ENCODE assay signal across 2 cellular contexts in genomic region chr6:152482289-152482688, GRCh38.
TF ChIP-seq lines count a peak whose summit lies in the region.

No MANE protein-coding gene starts in this region.

TF ChIP-seq in HepG2, 621 proteins besides CTCF, POLR2A, EP300 and RAD21:
- TF ChIP-seq ZNF225 (CRISPR knock-in tag; IDR thresholded peaks at IDR 0.05): no peak
- TF ChIP-seq ZNF549 (CRISPR knock-in tag; IDR thresholded peaks at IDR 0.05): no peak
- TF ChIP-seq ZSCAN25 (CRISPR knock-in tag; IDR thresholded peaks at IDR 0.05): no peak
- TF ChIP-seq MAFF (IDR thresholded peaks at IDR 0.05; ENCODE audit: low read depth, low read length): peak; percentile 77
- no peak for TF ChIP-seq ZNF296 (CRISPR knock-in tag; conservative IDR thresholded peaks at IDR 0.05)
- no peak for TF ChIP-seq NR1H2 (CRISPR knock-in tag; IDR thresholded peaks at IDR 0.05; ENCODE audit: borderline replicate concordance, low read depth)
- no peak for TF ChIP-seq RFX1 (IDR thresholded peaks at IDR 0.05)
- no peak for TF ChIP-seq IKZF1 (IDR thresholded peaks at IDR 0.05)
- peak; percentile 78; a peak in 3 of 4 replicates for TF ChIP-seq MAFK (conservative IDR thresholded peaks at IDR 0.05 in 1 of 2, IDR thresholded peaks at IDR 0.05 in 1 of 2; ENCODE audit: low read length in 2 of 2)
- TF ChIP-seq, protein P1, sequence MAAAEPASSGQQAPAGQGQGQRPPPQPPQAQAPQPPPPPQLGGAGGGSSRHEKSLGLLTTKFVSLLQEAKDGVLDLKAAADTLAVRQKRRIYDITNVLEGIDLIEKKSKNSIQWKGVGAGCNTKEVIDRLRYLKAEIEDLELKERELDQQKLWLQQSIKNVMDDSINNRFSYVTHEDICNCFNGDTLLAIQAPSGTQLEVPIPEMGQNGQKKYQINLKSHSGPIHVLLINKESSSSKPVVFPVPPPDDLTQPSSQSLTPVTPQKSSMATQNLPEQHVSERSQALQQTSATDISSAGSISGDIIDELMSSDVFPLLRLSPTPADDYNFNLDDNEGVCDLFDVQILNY (CRISPR knock-in tag; conservative IDR thresholded peaks at IDR 0.05): no peak

TF ChIP-seq in K562, 482 proteins besides CTCF, POLR2A, EP300 and RAD21:
- TF ChIP-seq C11orf30 (IDR thresholded peaks at IDR 0.05; ENCODE audit: low read depth) (no peak), MAFG (tag; conservative IDR thresholded peaks at IDR 0.05) (peak; percentile 25; the same call in 1 of the 2 replicates)
TF ChIP-seq in K562: peak in this region for 1.
